ENCODE assay signal across 20 cellular contexts in genomic region chr7:94304878-94305277, GRCh38.
DNase-seq lines count a peak whose midpoint lies in the region; ATAC-seq, FAIRE-seq and TF ChIP-seq lines count a peak whose summit lies in the region.
"Had no signal": no experiment of that assay in that cellular context is flagged by ENCODE, and none has a peak within 500 bp of the region (broad histone marks: within the 10 kb centered on the region; RNA-seq: fewer than 3 reads in every experiment).

No MANE protein-coding gene starts in this region.

- H3K9me3 ChIP-seq in astrocyte (ENCODE audit: insufficient read depth, low read depth, low read length) (no peaks in the 10 kb centered on the region), muscle layer of duodenum (ENCODE audit: control insufficient read depth in 1 of 2, low read length in 2 of 2) (no peaks in the 10 kb centered on the region), thoracic aorta (no peaks in the 10 kb centered on the region), psoas muscle (no peaks in the 10 kb centered on the region)

- H3K9me3 Mint-ChIP-seq in HFFc6 = no peaks in the 10 kb centered on the region
- H3K9me3 Mint-ChIP-seq in astrocyte (ENCODE audit: unreplicated experiment) = peaks cover 8% of the 10 kb centered on the region
- H3K9me3 Mint-ChIP-seq in Calu3 (ENCODE audit: low read depth, unreplicated experiment) = peaks cover 5% of the 10 kb centered on the region

- no peak overlapping the region for H3K27ac ChIP-seq in astrocyte (ENCODE audit: low read depth, low read length)
- H3K27ac ChIP-seq in muscle layer of duodenum (ENCODE audit: low read length) = peak overlapping the region; percentile 34
- H3K27ac ChIP-seq in thoracic aorta = peak overlapping the region; percentile 13 to 93
- no peak overlapping the region for H3K27ac ChIP-seq in psoas muscle

- peaks cover 67% of the 10 kb centered on the region for H3K4me1 Mint-ChIP-seq in HFFc6 (ENCODE audit: low read depth)
- peaks cover 55% of the 10 kb centered on the region for H3K4me1 Mint-ChIP-seq in astrocyte (ENCODE audit: low read depth, unreplicated experiment)
- peaks cover 66% of the 10 kb centered on the region for H3K4me1 Mint-ChIP-seq in Calu3 (ENCODE audit: low read depth, unreplicated experiment)
- H3K4me1 Mint-ChIP-seq: CD8-positive, alpha-beta memory T cell had no signal

- H3K27ac Mint-ChIP-seq in HFFc6 = peak overlapping the region; percentile 99
- H3K27ac Mint-ChIP-seq in astrocyte (ENCODE audit: unreplicated experiment) = no peak overlapping the region
- H3K27ac Mint-ChIP-seq in Calu3 (ENCODE audit: unreplicated experiment) = no peak overlapping the region
- H3K27ac Mint-ChIP-seq: CD8-positive, alpha-beta memory T cell had no signal

- H2AFZ ChIP-seq in astrocyte (ENCODE audit: low read depth, low read length) = no peak overlapping the region

- no peak overlapping the region for H3K4me3 ChIP-seq in astrocyte (ENCODE audit: insufficient read depth, low read depth, low read length)
- no peak overlapping the region for H3K4me3 ChIP-seq in muscle layer of duodenum (ENCODE audit: low read depth in 1 of 2, low read length in 2 of 2)
- H3K4me3 ChIP-seq in thoracic aorta = no peak overlapping the region
- H3K4me3 ChIP-seq in psoas muscle = no peak overlapping the region

- no TSS peak for BruUV-seq in Calu3 (replicated peaks; lab: Mats Ljungman, UMichigan)

- H3K36me3 ChIP-seq in astrocyte (ENCODE audit: insufficient read depth, low read length) (no peaks in the 10 kb centered on the region), muscle layer of duodenum (ENCODE audit: control insufficient read depth in 1 of 2, insufficient read depth in 2 of 2, low read length in 2 of 2) (peaks cover 0 to 3% of the 10 kb centered on the region in 2 donors), thoracic aorta (no peaks in the 10 kb centered on the region), psoas muscle (ENCODE audit: insufficient read depth in 1 of 2, low read depth in 1 of 2) (no peaks in the 10 kb centered on the region)

- H3K27me3 Mint-ChIP-seq in HFFc6 (ENCODE audit: insufficient read depth) = peaks cover 6% of the 10 kb centered on the region
- no peaks in the 10 kb centered on the region for H3K27me3 Mint-ChIP-seq in astrocyte (ENCODE audit: low read depth, unreplicated experiment)
- H3K27me3 Mint-ChIP-seq in Calu3 (ENCODE audit: unreplicated experiment) = no peaks in the 10 kb centered on the region
- H3K27me3 Mint-ChIP-seq: CD8-positive, alpha-beta memory T cell had no signal

- CTCF ChIA-PET in Calu3 (lab: Charles Lee) = no interaction called here

- no peak for ATAC-seq in thoracic aorta (ENCODE audit: insufficient number of reproducible peaks, low FRiP score, low read depth)
- no peak for ATAC-seq in psoas muscle

- intact Hi-C loops in Calu3 (cut with micrococcal nuclease; ENCODE audit: unreplicated experiment) (no loop called here), psoas muscle (cut with DNase I) (no loop called here)

- H3K4me1 ChIP-seq in astrocyte (ENCODE audit: insufficient read depth, low read length) = peaks cover 39% of the 10 kb centered on the region
- peaks cover 11 to 34% of the 10 kb centered on the region in 2 donors for H3K4me1 ChIP-seq in muscle layer of duodenum (ENCODE audit: control insufficient read depth in 1 of 2, insufficient read depth in 2 of 2, low read length in 2 of 2)
- H3K4me1 ChIP-seq in thoracic aorta (ENCODE audit: control insufficient read depth in 1 of 2, low read depth in 2 of 2) = peaks cover 32 to 48% of the 10 kb centered on the region in 2 donors
- no peaks in the 10 kb centered on the region for H3K4me1 ChIP-seq in psoas muscle

- H3K36me3 Mint-ChIP-seq in HFFc6 (ENCODE audit: low read depth) (peaks cover 12% of the 10 kb centered on the region), astrocyte (ENCODE audit: low read depth, unreplicated experiment) (peaks cover 8% of the 10 kb centered on the region), Calu3 (ENCODE audit: insufficient read depth, unreplicated experiment) (peaks cover 9% of the 10 kb centered on the region)

- no peak overlapping the region for H3K9ac ChIP-seq in astrocyte (ENCODE audit: low read length)

- FAIRE-seq in astrocyte (lab: Jason Lieb, UNC) (no peak), GM19239 (lab: Jason Lieb, UNC) (no peak)
- FAIRE-seq: D721Med, GM12892, GM18507, H54, RCC 7860 had no signal

- peaks cover 5% of the 10 kb centered on the region for H3K79me2 ChIP-seq in astrocyte (ENCODE audit: insufficient read depth, low read length)

- WGBS in psoas muscle, 3 donors = 86 to 92% (median 91%) methylated on average over 2 of the region's 2 CpGs

- no peaks in the 10 kb centered on the region for H3K27me3 ChIP-seq in astrocyte (ENCODE audit: insufficient read depth, low read length)
- H3K27me3 ChIP-seq in muscle layer of duodenum (ENCODE audit: low read depth, low read length) = no peaks in the 10 kb centered on the region
- no peaks in the 10 kb centered on the region for H3K27me3 ChIP-seq in thoracic aorta (replicated peaks; ENCODE audit: insufficient read depth)
- no peaks in the 10 kb centered on the region for H3K27me3 ChIP-seq in psoas muscle (ENCODE audit: insufficient read depth in 3 of 3, low read length in 2 of 3)

- no peaks in the 10 kb centered on the region for H4K20me1 ChIP-seq in astrocyte (ENCODE audit: insufficient read depth, low read length)

- TF ChIP-seq CTCF in HFFc6 (IDR thresholded peaks at IDR 0.05) = no peak
- TF ChIP-seq CTCF in astrocyte (IDR thresholded peaks at IDR 0.05; ENCODE audit: insufficient read depth, low read depth, low read length) = no peak
- no peak for TF ChIP-seq CTCF in thoracic aorta (IDR thresholded peaks at IDR 0.05)
- no peak for TF ChIP-seq CTCF in Calu3 (IDR thresholded peaks at IDR 0.05; ENCODE audit: unreplicated experiment)
- no peak for TF ChIP-seq CTCF in psoas muscle (IDR thresholded peaks at IDR 0.05)

- H3K4me2 ChIP-seq in astrocyte (ENCODE audit: low read length) = no peak overlapping the region

- DNase-seq in HFFc6 (no peak), astrocyte (ENCODE audit: low read depth) (no peak), thoracic aorta (ENCODE audit: low spot score) (no peak), Calu3 (no peak), GM19239 (ENCODE audit: insufficient read length, low spot score) (no peak), psoas muscle (no peak)
- DNase-seq: ACHN; C1 segment of cervical spinal cord; CD8-positive, alpha-beta memory T cell; DMS79; NCI-H1694 treated with DMSO at 0.1 percent for 48 hours; NCI-H510A; NCI-H774; Right ventricle myocardium superior had no signal

- H3K4me3 Mint-ChIP-seq in HFFc6 (no peak overlapping the region), astrocyte (ENCODE audit: unreplicated experiment) (peak overlapping the region; percentile 23), Calu3 (ENCODE audit: low read depth, unreplicated experiment) (no peak overlapping the region)
- H3K4me3 Mint-ChIP-seq: CD8-positive, alpha-beta memory T cell had no signal

Comparison
In these comparisons a context has a peak if more than half of its experiments do, and no peak if none do; other contexts are left out.
1. H3K27ac ChIP-seq: peak in muscle layer of duodenum (single experiment) and thoracic aorta (2 of 2); none in astrocyte (single experiment) and psoas muscle (single experiment).